In genomic region chr5:10699987-10700386, GRCh38 we compare ENCODE assay signal across 10 cellular contexts.
DNase-seq lines count a peak whose midpoint lies in the region; ATAC-seq and TF ChIP-seq lines count a peak whose summit lies in the region.
"Had no signal": no experiment of that assay in that cellular context is flagged by ENCODE, and none has a peak within 500 bp of the region (broad histone marks: within the 10 kb centered on the region; RNA-seq: fewer than 3 reads in every experiment).

No MANE protein-coding gene starts in this region.

- no peak overlapping the region for H3K9ac ChIP-seq in mucosa of rectum (ENCODE audit: low read depth in 1 of 2, low read length in 2 of 2)

- ATAC-seq in GM18868 (IDR thresholded peaks at IDR 0.05; ENCODE audit: unreplicated experiment) (peak; percentile 72), GM21786 (IDR thresholded peaks at IDR 0.05; ENCODE audit: unreplicated experiment) (peak; percentile 71), HG03439 (IDR thresholded peaks at IDR 0.05; ENCODE audit: unreplicated experiment) (peak; percentile 68)

- no peak for TF ChIP-seq POLR2A in erythroblast (IDR thresholded peaks at IDR 0.05; ENCODE audit: low read length)

- H3K27me3 ChIP-seq in mucosa of rectum (ENCODE audit: control insufficient read depth in 2 of 2, insufficient read depth in 2 of 2, low read length in 2 of 2): no peaks in the 10 kb centered on the region

- H3K4me3 ChIP-seq in mucosa of rectum (ENCODE audit: low read length in 2 of 2): no peak overlapping the region

- no peaks in the 10 kb centered on the region for H3K36me3 ChIP-seq in mucosa of rectum (ENCODE audit: control insufficient read depth in 2 of 2, insufficient read depth in 2 of 2, low read length in 2 of 2)

- DNase-seq in iPS-NIHi11 (ENCODE audit: low spot score): no peak
- DNase-seq in RPMI8226: no peak
- no peak for DNase-seq in erythroblast (lab: John Stamatoyannopoulos, UW)
- no peak for DNase-seq in DMS114 treated with DMSO at 0.1 percent for 48 hours (lab: John Stamatoyannopoulos, UW; ENCODE audit: unreplicated experiment)
- DNase-seq: NCI-H69, WERI-Rb-1 had no signal

- peak overlapping the region; percentile 7 to 61 for H3K27ac ChIP-seq in mucosa of rectum (ENCODE audit: low read depth in 2 of 2, low read length in 2 of 2)
- H3K27ac ChIP-seq: WERI-Rb-1 had no signal

- H3K9me3 ChIP-seq in mucosa of rectum (ENCODE audit: control insufficient read depth in 2 of 2, low read length in 2 of 2): no peaks in the 10 kb centered on the region

- H3K4me1 ChIP-seq in mucosa of rectum (ENCODE audit: control insufficient read depth in 2 of 2, insufficient read depth in 2 of 2, low read length in 2 of 2): peaks cover 6 to 15% of the 10 kb centered on the region in 2 donors
